ENCODE assay signal across 8 cellular contexts in the genomic region with DNA sequence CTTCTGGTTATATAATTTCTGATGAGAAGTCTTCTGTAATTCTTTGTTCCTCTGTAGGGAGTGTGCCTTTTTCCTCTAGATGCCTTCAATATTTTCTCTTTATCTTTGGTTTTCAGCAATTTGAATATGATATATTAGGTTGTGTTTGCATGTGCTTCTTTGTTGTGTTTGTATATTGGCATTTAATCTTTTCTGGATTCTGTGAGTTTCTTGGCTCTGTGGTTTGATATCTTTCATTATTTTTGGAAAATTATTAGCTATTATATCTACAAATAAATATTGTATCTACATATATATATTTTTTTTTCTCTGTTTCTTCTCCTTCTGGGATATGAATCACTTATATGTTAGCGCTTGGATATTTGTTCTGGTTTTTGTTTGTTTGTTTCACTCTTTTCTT.
"Had no signal": no experiment of that assay in that cellular context is flagged by ENCODE, and none has a peak within 500 bp of the region (broad histone marks: within the 10 kb centered on the region; RNA-seq: fewer than 3 reads in every experiment).

No MANE protein-coding gene starts in this region.

- H3K36me3 ChIP-seq: HAP-1 had no signal

- DNase-seq: GM23248, GOT3, H7, H9, HCEC 1CT, HFFc6 had no signal

- H3K27ac ChIP-seq: GM23248 had no signal

- H3K4me3 ChIP-seq: GM23248, GM23338, HAP-1 had no signal

- H3K4me1 ChIP-seq: HAP-1 had no signal
